In genomic region chr19:591099-591958, GRCh38 we compare ENCODE assay signal across 12 cellular contexts. TPM values are rescaled to one million over a fixed set of nuclear protein-coding genes. Genes with fewer than 3 reads are reported as not detected.
DNase-seq lines count a peak whose midpoint lies in the region; ATAC-seq and TF ChIP-seq lines count a peak whose summit lies in the region.
"Had no signal": no experiment of that assay in that cellular context is flagged by ENCODE, and none has a peak within 500 bp of the region (broad histone marks: within the 10 kb centered on the region; RNA-seq: fewer than 3 reads in every experiment).

No MANE protein-coding gene starts in this region.

- H3K4me1 Mint-ChIP-seq in stimulated activated naive CD8-positive, alpha-beta T cell treated with anti-CD3 and anti-CD28 coated beads, Interleukin-15, Interleukin-2, amounts not matched to agents 100 ng/mL and 50 ng/mL, for 24 hours (ENCODE audit: low read depth), result no peaks in the 10 kb centered on the region

- H3K36me3 Mint-ChIP-seq in stimulated activated naive CD8-positive, alpha-beta T cell treated with anti-CD3 and anti-CD28 coated beads, Interleukin-15, Interleukin-2, amounts not matched to agents 100 ng/mL and 50 ng/mL, for 24 hours (ENCODE audit: low read depth), result no peaks in the 10 kb centered on the region

- in situ Hi-C loops in brain microvascular endothelial cell (cut with HindIII; ENCODE audit: low pct_ligation_motif_present, low sequenced_read_pairs), result no loop called here

- WGBS in aorta, 2 donors, result 19 to 33% methylated on average over 49 to 75 of the region's 75 CpGs

- TF ChIP-seq CTCF in brain microvascular endothelial cell (IDR thresholded peaks at IDR 0.05; ENCODE audit: low read depth, low read length, missing control alignments), result no peak

- H3K27me3 ChIP-seq in brain microvascular endothelial cell (replicated peaks), result no peaks in the 10 kb centered on the region
- H3K27me3 ChIP-seq in aorta (ENCODE audit: control insufficient read depth in 1 of 2, insufficient read depth in 2 of 2, low read length in 1 of 2), result no peaks in the 10 kb centered on the region

- H3K9me3 ChIP-seq in aorta (ENCODE audit: control insufficient read depth, low read length), result no peaks in the 10 kb centered on the region
- H3K9me3 ChIP-seq: adrenal gland had no signal

- H3K27ac Mint-ChIP-seq in stimulated activated naive CD8-positive, alpha-beta T cell treated with anti-CD3 and anti-CD28 coated beads, Interleukin-15, Interleukin-2, amounts not matched to agents 100 ng/mL and 50 ng/mL, for 24 hours, result no peak overlapping the region

- H3K36me3 ChIP-seq in brain microvascular endothelial cell (replicated peaks), result no peaks in the 10 kb centered on the region
- no peaks in the 10 kb centered on the region for H3K36me3 ChIP-seq in aorta (ENCODE audit: control insufficient read depth in 1 of 2, insufficient read depth in 2 of 2, low read length in 1 of 2)
- H3K36me3 ChIP-seq: adrenal gland had no signal

- H3K4me1 ChIP-seq in aorta (ENCODE audit: control insufficient read depth in 1 of 2, insufficient read depth in 2 of 2, low read length in 2 of 2), result no peaks in the 10 kb centered on the region

- no peak overlapping the region for H3K27ac ChIP-seq in brain microvascular endothelial cell
- H3K27ac ChIP-seq in aorta (ENCODE audit: low read depth in 1 of 2, low read length in 2 of 2), result no peak overlapping the region
- H3K27ac ChIP-seq: adrenal gland, C4-2B, HL-60 had no signal

- ATAC-seq in stimulated activated naive CD8-positive, alpha-beta T cell treated with anti-CD3 and anti-CD28 coated beads, Interleukin-15, Interleukin-2, amounts not matched to agents 100 U/mL and 50 U/mL, for 24 hours, result no peak
- ATAC-seq in aorta (ENCODE audit: low FRiP score), result peak; percentile 65
- no peak for ATAC-seq in HG03135 (IDR thresholded peaks at IDR 0.05; ENCODE audit: unreplicated experiment)

- intact Hi-C loops in aorta (cut with DNase I), result no loop called here

- DNase-seq in stimulated activated naive CD8-positive, alpha-beta T cell treated with anti-CD3 and anti-CD28 coated beads, Interleukin-15, Interleukin-2, amounts not matched to agents 100 U/mL and 50 U/mL, for 24 hours, result no peak
- DNase-seq in brain microvascular endothelial cell, result no peak
- DNase-seq in lung microvascular endothelial cell (ENCODE audit: low read depth in 2 of 2), result peak; percentile 31 to 51
- no peak for DNase-seq in aorta
- DNase-seq in NCI-H526 treated with DMSO at 0.1 percent for 48 hours (lab: John Stamatoyannopoulos, UW), result no peak
- no peak for DNase-seq in stimulated activated CD4-positive, alpha-beta T cell treated with anti-CD3 and anti-CD28 coated beads, Interleukin-2, amount 100 ng/mL, for 48 hours
- DNase-seq: NCI-H748 treated with DMSO at 0.1 percent for 48 hours had no signal

- H3K9me3 Mint-ChIP-seq in stimulated activated naive CD8-positive, alpha-beta T cell treated with anti-CD3 and anti-CD28 coated beads, Interleukin-15, Interleukin-2, amounts not matched to agents 100 ng/mL and 50 ng/mL, for 24 hours, result no peaks in the 10 kb centered on the region

- peak overlapping the region; percentile 41 for H3K4me3 Mint-ChIP-seq in stimulated activated naive CD8-positive, alpha-beta T cell treated with anti-CD3 and anti-CD28 coated beads, Interleukin-15, Interleukin-2, amounts not matched to agents 100 ng/mL and 50 ng/mL, for 24 hours

- H3K4me3 ChIP-seq in brain microvascular endothelial cell (ENCODE audit: low read depth, low read length) (peak overlapping the region; percentile 3), aorta (ENCODE audit: low read length in 2 of 2) (no peak overlapping the region)

- H3K27me3 Mint-ChIP-seq in stimulated activated naive CD8-positive, alpha-beta T cell treated with anti-CD3 and anti-CD28 coated beads, Interleukin-15, Interleukin-2, amounts not matched to agents 100 ng/mL and 50 ng/mL, for 24 hours, result peaks cover 17% of the 10 kb centered on the region

RNA-seq across cellular contexts. Expression of gene HCN2, which starts 1.6 kb away (rescaled TPM):
- 0.40 and 0.44 TPM in 2 replicates for total RNA-seq in lung microvascular endothelial cell
- total RNA-seq in aorta, result under 1 TPM; 0.19 to 0.30 TPM
- polyA plus RNA-seq in aorta, result under 1 TPM; 0.08 to 0.13 TPM

RNA-seq across cellular contexts. Expression of gene BSG, which starts 18.9 kb away (rescaled TPM):
- total RNA-seq in lung microvascular endothelial cell (184 and 198 TPM in 2 replicates), aorta (100 to 1,000 TPM; 264 to 281 TPM)
- 100 to 1,000 TPM; 239 to 436 TPM for polyA plus RNA-seq in aorta

RNA-seq across cellular contexts. Expression of gene POLRMT, which starts 42.0 kb away (rescaled TPM):
- total RNA-seq in lung microvascular endothelial cell (14.4 and 18.8 TPM in 2 replicates), aorta (10 to 100 TPM; 19.9 to 33.3 TPM)
- 10 to 100 TPM; 10.1 to 76.6 TPM for polyA plus RNA-seq in aorta

RNA-seq across cellular contexts. Expression of gene GZMM, which starts 47.5 kb away (rescaled TPM):
- total RNA-seq in lung microvascular endothelial cell (not detected in 2 replicates), aorta (under 1 TPM; 0.54 to 0.75 TPM)
- polyA plus RNA-seq in aorta, result 1 to 10 TPM in 1 of 2 donors, not detected in 1; 2.8 TPM

RNA-seq across cellular contexts. Expression of gene FGF22, which starts 48.4 kb away (rescaled TPM):
- not detected in 2 replicates for total RNA-seq in lung microvascular endothelial cell
- under 1 TPM; 0.36 to 0.45 TPM for total RNA-seq in aorta
- polyA plus RNA-seq in aorta, result 1 to 10 TPM in 1 of 2 donors, under 1 TPM in 1; 0.63 to 4.8 TPM

Comparison
In these comparisons a context has a peak if more than half of its experiments do, and no peak if none do; other contexts are left out.
1. DNase-seq: peak in lung microvascular endothelial cell (2 of 2); none in stimulated activated naive CD8-positive, alpha-beta T cell treated with anti-CD3 and anti-CD28 coated beads, Interleukin-15, Interleukin-2, amounts not matched to agents 100 U/mL and 50 U/mL, for 24 hours (single experiment), brain microvascular endothelial cell (single experiment), aorta (0 of 2), NCI-H526 treated with DMSO at 0.1 percent for 48 hours (single experiment) and stimulated activated CD4-positive, alpha-beta T cell treated with anti-CD3 and anti-CD28 coated beads, Interleukin-2, amount 100 ng/mL, for 48 hours (0 of 2).